ENCODE assay signal across 2 cellular contexts in genomic region chr10:91514025-91514424, GRCh38.
TF ChIP-seq lines count a peak whose summit lies in the region.

No MANE protein-coding gene starts in this region.

TF ChIP-seq in liver, 16 proteins besides CTCF, POLR2A, EP300 and RAD21 (continued from another document):
- TF ChIP-seq HNF4G (IDR thresholded peaks at IDR 0.05), result no peak
TF ChIP-seq in liver: peak in this region for 1.

TF ChIP-seq in HepG2, 621 proteins besides CTCF, POLR2A, EP300 and RAD21 (continued from another document):
- TF ChIP-seq, protein P1, sequence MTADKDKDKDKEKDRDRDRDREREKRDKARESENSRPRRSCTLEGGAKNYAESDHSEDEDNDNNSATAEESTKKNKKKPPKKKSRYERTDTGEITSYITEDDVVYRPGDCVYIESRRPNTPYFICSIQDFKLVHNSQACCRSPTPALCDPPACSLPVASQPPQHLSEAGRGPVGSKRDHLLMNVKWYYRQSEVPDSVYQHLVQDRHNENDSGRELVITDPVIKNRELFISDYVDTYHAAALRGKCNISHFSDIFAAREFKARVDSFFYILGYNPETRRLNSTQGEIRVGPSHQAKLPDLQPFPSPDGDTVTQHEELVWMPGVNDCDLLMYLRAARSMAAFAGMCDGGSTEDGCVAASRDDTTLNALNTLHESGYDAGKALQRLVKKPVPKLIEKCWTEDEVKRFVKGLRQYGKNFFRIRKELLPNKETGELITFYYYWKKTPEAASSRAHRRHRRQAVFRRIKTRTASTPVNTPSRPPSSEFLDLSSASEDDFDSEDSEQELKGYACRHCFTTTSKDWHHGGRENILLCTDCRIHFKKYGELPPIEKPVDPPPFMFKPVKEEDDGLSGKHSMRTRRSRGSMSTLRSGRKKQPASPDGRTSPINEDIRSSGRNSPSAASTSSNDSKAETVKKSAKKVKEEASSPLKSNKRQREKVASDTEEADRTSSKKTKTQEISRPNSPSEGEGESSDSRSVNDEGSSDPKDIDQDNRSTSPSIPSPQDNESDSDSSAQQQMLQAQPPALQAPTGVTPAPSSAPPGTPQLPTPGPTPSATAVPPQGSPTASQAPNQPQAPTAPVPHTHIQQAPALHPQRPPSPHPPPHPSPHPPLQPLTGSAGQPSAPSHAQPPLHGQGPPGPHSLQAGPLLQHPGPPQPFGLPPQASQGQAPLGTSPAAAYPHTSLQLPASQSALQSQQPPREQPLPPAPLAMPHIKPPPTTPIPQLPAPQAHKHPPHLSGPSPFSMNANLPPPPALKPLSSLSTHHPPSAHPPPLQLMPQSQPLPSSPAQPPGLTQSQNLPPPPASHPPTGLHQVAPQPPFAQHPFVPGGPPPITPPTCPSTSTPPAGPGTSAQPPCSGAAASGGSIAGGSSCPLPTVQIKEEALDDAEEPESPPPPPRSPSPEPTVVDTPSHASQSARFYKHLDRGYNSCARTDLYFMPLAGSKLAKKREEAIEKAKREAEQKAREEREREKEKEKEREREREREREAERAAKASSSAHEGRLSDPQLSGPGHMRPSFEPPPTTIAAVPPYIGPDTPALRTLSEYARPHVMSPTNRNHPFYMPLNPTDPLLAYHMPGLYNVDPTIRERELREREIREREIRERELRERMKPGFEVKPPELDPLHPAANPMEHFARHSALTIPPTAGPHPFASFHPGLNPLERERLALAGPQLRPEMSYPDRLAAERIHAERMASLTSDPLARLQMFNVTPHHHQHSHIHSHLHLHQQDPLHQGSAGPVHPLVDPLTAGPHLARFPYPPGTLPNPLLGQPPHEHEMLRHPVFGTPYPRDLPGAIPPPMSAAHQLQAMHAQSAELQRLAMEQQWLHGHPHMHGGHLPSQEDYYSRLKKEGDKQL (CRISPR knock-in tag; IDR thresholded peaks at IDR 0.05; ENCODE audit: low read depth), result no peak
- TF ChIP-seq CHD2 (IDR thresholded peaks at IDR 0.05; ENCODE audit: low read depth, low read length) (no peak), ZBTB34 (CRISPR knock-in tag; IDR thresholded peaks at IDR 0.05) (no peak), CREM (IDR thresholded peaks at IDR 0.05) (no peak), CREM (CRISPR knock-in tag; IDR thresholded peaks at IDR 0.05) (no peak), HNRNPK (IDR thresholded peaks at IDR 0.05; ENCODE audit: low read depth, low read length, poor library complexity, severe bottlenecking) (no peak), IKZF4 (CRISPR knock-in tag; IDR thresholded peaks at IDR 0.05; ENCODE audit: borderline replicate concordance, low read depth, not compliant biosample characterization) (no peak), TARDBP (CRISPR knock-in tag; IDR thresholded peaks at IDR 0.05) (no peak), ZNF431 (CRISPR knock-in tag; IDR thresholded peaks at IDR 0.05; ENCODE audit: borderline replicate concordance, low read depth) (no peak), ZNF441 (CRISPR knock-in tag; IDR thresholded peaks at IDR 0.05; ENCODE audit: borderline replicate concordance) (no peak), FOXO1 (CRISPR knock-in tag; IDR thresholded peaks at IDR 0.05) (no peak), ZNF556 (CRISPR knock-in tag; IDR thresholded peaks at IDR 0.05; ENCODE audit: borderline replicate concordance) (no peak), JUNB (CRISPR knock-in tag; IDR thresholded peaks at IDR 0.05; ENCODE audit: borderline replicate concordance) (no peak), ZNF317 (CRISPR knock-in tag; IDR thresholded peaks at IDR 0.05) (no peak), ZFP90 (CRISPR knock-in tag; IDR thresholded peaks at IDR 0.05; ENCODE audit: borderline replicate concordance) (no peak), ZNF142 (CRISPR knock-in tag; IDR thresholded peaks at IDR 0.05) (no peak), ZNF570 (CRISPR knock-in tag; IDR thresholded peaks at IDR 0.05; ENCODE audit: borderline replicate concordance) (no peak), RBM39 (IDR thresholded peaks at IDR 0.05; ENCODE audit: low read depth, low read length, poor library complexity, severe bottlenecking) (no peak)
- TF ChIP-seq, protein P2, sequence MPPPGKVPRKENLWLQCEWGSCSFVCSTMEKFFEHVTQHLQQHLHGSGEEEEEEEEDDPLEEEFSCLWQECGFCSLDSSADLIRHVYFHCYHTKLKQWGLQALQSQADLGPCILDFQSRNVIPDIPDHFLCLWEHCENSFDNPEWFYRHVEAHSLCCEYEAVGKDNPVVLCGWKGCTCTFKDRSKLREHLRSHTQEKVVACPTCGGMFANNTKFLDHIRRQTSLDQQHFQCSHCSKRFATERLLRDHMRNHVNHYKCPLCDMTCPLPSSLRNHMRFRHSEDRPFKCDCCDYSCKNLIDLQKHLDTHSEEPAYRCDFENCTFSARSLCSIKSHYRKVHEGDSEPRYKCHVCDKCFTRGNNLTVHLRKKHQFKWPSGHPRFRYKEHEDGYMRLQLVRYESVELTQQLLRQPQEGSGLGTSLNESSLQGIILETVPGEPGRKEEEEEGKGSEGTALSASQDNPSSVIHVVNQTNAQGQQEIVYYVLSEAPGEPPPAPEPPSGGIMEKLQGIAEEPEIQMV (CRISPR knock-in tag; IDR thresholded peaks at IDR 0.05; ENCODE audit: low read depth), result no peak
- TF ChIP-seq, protein P3, sequence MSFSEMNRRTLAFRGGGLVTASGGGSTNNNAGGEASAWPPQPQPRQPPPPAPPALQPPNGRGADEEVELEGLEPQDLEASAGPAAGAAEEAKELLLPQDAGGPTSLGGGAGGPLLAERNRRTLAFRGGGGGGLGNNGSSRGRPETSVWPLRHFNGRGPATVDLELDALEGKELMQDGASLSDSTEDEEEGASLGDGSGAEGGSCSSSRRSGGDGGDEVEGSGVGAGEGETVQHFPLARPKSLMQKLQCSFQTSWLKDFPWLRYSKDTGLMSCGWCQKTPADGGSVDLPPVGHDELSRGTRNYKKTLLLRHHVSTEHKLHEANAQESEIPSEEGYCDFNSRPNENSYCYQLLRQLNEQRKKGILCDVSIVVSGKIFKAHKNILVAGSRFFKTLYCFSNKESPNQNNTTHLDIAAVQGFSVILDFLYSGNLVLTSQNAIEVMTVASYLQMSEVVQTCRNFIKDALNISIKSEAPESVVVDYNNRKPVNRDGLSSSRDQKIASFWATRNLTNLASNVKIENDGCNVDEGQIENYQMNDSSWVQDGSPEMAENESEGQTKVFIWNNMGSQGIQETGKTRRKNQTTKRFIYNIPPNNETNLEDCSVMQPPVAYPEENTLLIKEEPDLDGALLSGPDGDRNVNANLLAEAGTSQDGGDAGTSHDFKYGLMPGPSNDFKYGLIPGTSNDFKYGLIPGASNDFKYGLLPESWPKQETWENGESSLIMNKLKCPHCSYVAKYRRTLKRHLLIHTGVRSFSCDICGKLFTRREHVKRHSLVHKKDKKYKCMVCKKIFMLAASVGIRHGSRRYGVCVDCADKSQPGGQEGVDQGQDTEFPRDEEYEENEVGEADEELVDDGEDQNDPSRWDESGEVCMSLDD (CRISPR knock-in tag; IDR thresholded peaks at IDR 0.05; ENCODE audit: borderline replicate concordance), result no peak
